Comparison of ENCODE assay signal across 11 cellular contexts in the genomic region with DNA sequence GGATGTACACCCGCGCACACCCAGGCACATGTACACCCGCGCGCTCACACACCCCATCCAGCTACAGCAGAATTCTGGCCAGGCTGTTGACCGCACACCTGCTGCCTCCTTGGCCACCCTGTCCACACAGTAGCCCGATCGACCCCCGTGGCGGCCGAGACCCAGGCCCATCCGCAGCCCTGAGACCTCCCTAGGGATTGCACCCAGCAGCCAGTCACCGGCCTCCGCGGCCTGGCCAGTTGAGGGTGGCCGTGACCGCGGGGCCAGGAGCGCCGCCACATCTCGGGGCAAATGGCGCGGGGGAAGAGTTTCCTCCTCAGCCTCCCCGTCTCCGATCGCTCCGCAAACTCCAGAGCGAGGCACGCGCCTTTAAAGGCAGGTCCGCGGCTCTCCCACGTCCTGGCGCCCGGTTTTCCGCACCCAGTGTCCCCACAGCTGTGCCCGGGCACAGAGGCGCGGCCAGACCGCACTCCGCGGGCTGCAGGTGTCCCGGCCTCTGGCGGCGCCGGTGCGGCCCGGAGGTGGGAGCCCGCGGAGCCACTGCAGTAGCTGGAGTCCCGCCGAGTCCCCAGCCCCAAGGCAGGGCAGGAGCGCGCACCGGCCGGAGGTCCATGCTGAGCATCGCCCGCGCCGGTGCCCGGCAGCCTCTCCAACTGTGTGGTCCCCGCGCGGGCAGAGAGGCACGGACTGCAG. TPM values are rescaled to one million over a fixed set of nuclear protein-coding genes. Genes with fewer than 3 reads are reported as not detected.
DNase-seq lines count a peak whose midpoint lies in the region; ATAC-seq and TF ChIP-seq lines count a peak whose summit lies in the region.
"Had no signal": no experiment of that assay in that cellular context is flagged by ENCODE, and none has a peak within 500 bp of the region (broad histone marks: within the 10 kb centered on the region; RNA-seq: fewer than 3 reads in every experiment).

No MANE protein-coding gene starts in this region.

- DNase-seq in breast epithelium (ENCODE audit: low spot score in 2 of 2) = no peak
- no peak for DNase-seq in MCF 10A (ENCODE audit: unreplicated experiment)
- DNase-seq in ecto neural progenitor cell (ENCODE audit: low spot score) = peak; percentile 70
- no peak for DNase-seq in mesendoderm
- DNase-seq in tibial nerve (ENCODE audit: low spot score in 2 of 2) = no peak
- DNase-seq in activated CD8-positive, alpha-beta T cell treated with anti-CD3 and anti-CD28 coated beads, Interleukin-2, amount 10 ng/mL, durations not matched to agents 7 days and 5 days = no peak
- no peak for DNase-seq in NCI-H1048 (lab: John Stamatoyannopoulos, UW)
- DNase-seq: activated effector memory CD4-positive, alpha-beta T cell treated with anti-CD3 and anti-CD28 coated beads, Interleukin-2, amount 50 U/mL, for 16 hours; stimulated activated CD4-positive, alpha-beta T cell treated with anti-CD3 and anti-CD28 coated beads, Interleukin-4, amount 100 ng/mL, for 4 hours; WERI-Rb-1 had no signal

- H3K23ac ChIP-seq in mesendoderm (ENCODE audit: low read length) = peak overlapping the region; percentile 66

- H3K36me3 Mint-ChIP-seq in MCF 10A (ENCODE audit: insufficient read depth, unreplicated experiment) = no peaks in the 10 kb centered on the region
- H3K36me3 Mint-ChIP-seq in activated CD8-positive, alpha-beta T cell treated with anti-CD3 and anti-CD28 coated beads, Interleukin-2, amount 10 ng/mL, durations not matched to agents 7 days and 5 days (ENCODE audit: low read depth) = no peaks in the 10 kb centered on the region

- H3K18ac ChIP-seq in mesendoderm (ENCODE audit: low read length) = no peak overlapping the region

- no peak overlapping the region for H2BK5ac ChIP-seq in mesendoderm (ENCODE audit: low read length)

- H3K27ac ChIP-seq in breast epithelium = no peak overlapping the region
- H3K27ac ChIP-seq in mesendoderm (ENCODE audit: low read depth, low read length) = no peak overlapping the region
- H3K27ac ChIP-seq in tibial nerve = peak overlapping the region in 1 of 4 donors; percentile 75
- H3K27ac ChIP-seq: WERI-Rb-1 had no signal

- H3K79me2 ChIP-seq in mesendoderm (ENCODE audit: control insufficient read depth, insufficient read depth, low read length) = no peaks in the 10 kb centered on the region

- peak overlapping the region; percentile 51 for H3K9ac ChIP-seq in mesendoderm (ENCODE audit: low read length)

- intact Hi-C loops in breast epithelium (cut with DNase I; ENCODE audit: low total_unique reads) = no loop called here
- intact Hi-C loops in MCF 10A (cut with micrococcal nuclease) = loop anchor here (2.0 kb wide), 1 partner anchor 205 kb away; no protein-coding TSS in a partner anchor

- H3K56ac ChIP-seq in mesendoderm (ENCODE audit: low read length) = peak overlapping the region; percentile 83

- no peak overlapping the region for H2BK15ac ChIP-seq in mesendoderm (replicated peaks; ENCODE audit: low read depth)

- H2AK5ac ChIP-seq in mesendoderm (ENCODE audit: low read length) = no peak overlapping the region

- no peak for TF ChIP-seq EP300 in tibial nerve (IDR thresholded peaks at IDR 0.05)

- peaks cover 0 to 3% of the 10 kb centered on the region in 2 donors for H3K4me1 ChIP-seq in breast epithelium
- no peaks in the 10 kb centered on the region for H3K4me1 ChIP-seq in mesendoderm (ENCODE audit: control insufficient read depth, low read depth, low read length)
- peaks cover 0 to 24% (median 10%) of the 10 kb centered on the region in 4 donors for H3K4me1 ChIP-seq in tibial nerve

- no peak overlapping the region for H4K8ac ChIP-seq in mesendoderm (ENCODE audit: low read depth, low read length)

- H3K4me3 ChIP-seq in breast epithelium = peak overlapping the region; percentile 42 to 66 (median 44)
- H3K4me3 ChIP-seq in mesendoderm (ENCODE audit: low read length) = peak overlapping the region; percentile 38
- peak overlapping the region; percentile 33 to 55 (median 42) for H3K4me3 ChIP-seq in tibial nerve

- H3K27ac Mint-ChIP-seq in MCF 10A (ENCODE audit: low read depth, unreplicated experiment) = no peak overlapping the region
- no peak overlapping the region for H3K27ac Mint-ChIP-seq in activated CD8-positive, alpha-beta T cell treated with anti-CD3 and anti-CD28 coated beads, Interleukin-2, amount 10 ng/mL, durations not matched to agents 7 days and 5 days

- no CpG with 5 or more reads among the region's 65 CpGs for WGBS in mesendoderm (ENCODE audit: extremely low coverage, insufficient coverage, low lambda C conversion rate)
- 7 to 15% methylated on average over 38 to 59 of the region's 65 CpGs for WGBS in tibial nerve, 2 donors

- H3K4me2 ChIP-seq in mesendoderm (ENCODE audit: low read length) = peak overlapping the region; percentile 90

- TF ChIP-seq CTCF in breast epithelium (IDR thresholded peaks at IDR 0.05) (no peak), MCF 10A (IDR thresholded peaks at IDR 0.05; ENCODE audit: unreplicated experiment) (no peak), tibial nerve (IDR thresholded peaks at IDR 0.05) (no peak)

- peaks cover 5 to 23% of the 10 kb centered on the region in 2 donors for H3K27me3 ChIP-seq in breast epithelium
- peaks cover 8% of the 10 kb centered on the region for H3K27me3 ChIP-seq in mesendoderm (ENCODE audit: insufficient read depth, low read length, poor library complexity)
- peaks cover 0 to 24% of the 10 kb centered on the region in 2 donors for H3K27me3 ChIP-seq in tibial nerve

- CTCF ChIA-PET in MCF 10A (lab: Yijun Ruan, JAX) = interaction anchor here (0.6 to 5.0 kb wide), 6 partner anchors 134 to 280 kb away, joined by 3 to 56 read pairs (median 4); a partner anchor contains a TSS
- CTCF ChIA-PET in activated CD8-positive, alpha-beta T cell treated with anti-CD3 and anti-CD28 coated beads, Interleukin-2, amount 10 ng/mL, durations not matched to agents 7 days and 5 days (lab: Charles Lee) = interaction anchor here (2.0 kb wide), 1 partner anchor 280 kb away, joined by 9 read pairs; no protein-coding TSS in a partner anchor

- H2BK120ac ChIP-seq in mesendoderm (ENCODE audit: low read depth, low read length) = no peak overlapping the region

- TF ChIP-seq POLR2A in breast epithelium (IDR thresholded peaks at IDR 0.05) = no peak
- TF ChIP-seq POLR2A in tibial nerve (IDR thresholded peaks at IDR 0.05) = no peak

- no TSS peak for BruUV-seq in MCF 10A (replicated peaks; lab: Mats Ljungman, UMichigan)

- ATAC-seq in activated CD8-positive, alpha-beta T cell treated with anti-CD3 and anti-CD28 coated beads, Interleukin-2, amount 10 ng/mL, durations not matched to agents 7 days and 5 days = no peak
- no peak for ATAC-seq in HG02938 (IDR thresholded peaks at IDR 0.05; ENCODE audit: unreplicated experiment)

- H3K9me3 ChIP-seq in breast epithelium (no peaks in the 10 kb centered on the region), tibial nerve (no peaks in the 10 kb centered on the region)

- H3K79me1 ChIP-seq in mesendoderm (ENCODE audit: low read length) = no peaks in the 10 kb centered on the region

- no peak overlapping the region for H3K4me3 Mint-ChIP-seq in MCF 10A (ENCODE audit: unreplicated experiment)
- H3K4me3 Mint-ChIP-seq in activated CD8-positive, alpha-beta T cell treated with anti-CD3 and anti-CD28 coated beads, Interleukin-2, amount 10 ng/mL, durations not matched to agents 7 days and 5 days = no peak overlapping the region

- H3K27me3 Mint-ChIP-seq in MCF 10A (ENCODE audit: insufficient read depth, unreplicated experiment) = peaks cover 16% of the 10 kb centered on the region
- H3K27me3 Mint-ChIP-seq in activated CD8-positive, alpha-beta T cell treated with anti-CD3 and anti-CD28 coated beads, Interleukin-2, amount 10 ng/mL, durations not matched to agents 7 days and 5 days (ENCODE audit: low read depth) = peaks cover 16% of the 10 kb centered on the region

- H4K5ac ChIP-seq in mesendoderm (ENCODE audit: low read length) = no peak overlapping the region

- no peak overlapping the region for H3K4ac ChIP-seq in mesendoderm (ENCODE audit: low read depth, low read length)

- H3K36me3 ChIP-seq in breast epithelium = no peaks in the 10 kb centered on the region
- no peaks in the 10 kb centered on the region for H3K36me3 ChIP-seq in mesendoderm (ENCODE audit: control insufficient read depth, insufficient read depth, low read length)
- no peaks in the 10 kb centered on the region for H3K36me3 ChIP-seq in tibial nerve
- H3K36me3 ChIP-seq: WERI-Rb-1 had no signal

- H3K9me3 Mint-ChIP-seq in MCF 10A (ENCODE audit: unreplicated experiment) = no peaks in the 10 kb centered on the region
- no peaks in the 10 kb centered on the region for H3K9me3 Mint-ChIP-seq in activated CD8-positive, alpha-beta T cell treated with anti-CD3 and anti-CD28 coated beads, Interleukin-2, amount 10 ng/mL, durations not matched to agents 7 days and 5 days (ENCODE audit: insufficient read depth)

- POLR2A ChIA-PET in MCF 10A (lab: Yijun Ruan, JAX) = no interaction called here
- POLR2A ChIA-PET in activated CD8-positive, alpha-beta T cell treated with anti-CD3 and anti-CD28 coated beads, Interleukin-2, amount 10 ng/mL, durations not matched to agents 7 days and 5 days (lab: Charles Lee) = no interaction called here

- H3K4me1 Mint-ChIP-seq in MCF 10A (ENCODE audit: insufficient read depth, unreplicated experiment) = no peaks in the 10 kb centered on the region
- H3K4me1 Mint-ChIP-seq in activated CD8-positive, alpha-beta T cell treated with anti-CD3 and anti-CD28 coated beads, Interleukin-2, amount 10 ng/mL, durations not matched to agents 7 days and 5 days (ENCODE audit: low read depth) = no peaks in the 10 kb centered on the region

RNA-seq across cellular contexts. Expression of a gene that starts 0.6 kb away (rescaled TPM):
- total RNA-seq in breast epithelium (1 to 10 TPM in 1 of 3 donors, under 1 TPM in 2; 0.15 to 1.3 (median 0.33) TPM), MCF 10A (2022) (not detected in 2 replicates), tibial nerve (1 to 10 TPM; 1.5 to 2.8 (median 2.0) TPM)
- polyA plus RNA-seq in mesendoderm (2013, experiment 1 of 2) = 5.5 TPM
- polyA plus RNA-seq in mesendoderm (2013, experiment 2 of 2) = 5.8 TPM
- not detected for total RNA-seq in activated CD8-positive, alpha-beta T cell treated with anti-CD3 and anti-CD28 coated beads, Interleukin-2, amount 10 ng/mL, durations not matched to agents 7 days and 5 days
